In the genomic region with DNA sequence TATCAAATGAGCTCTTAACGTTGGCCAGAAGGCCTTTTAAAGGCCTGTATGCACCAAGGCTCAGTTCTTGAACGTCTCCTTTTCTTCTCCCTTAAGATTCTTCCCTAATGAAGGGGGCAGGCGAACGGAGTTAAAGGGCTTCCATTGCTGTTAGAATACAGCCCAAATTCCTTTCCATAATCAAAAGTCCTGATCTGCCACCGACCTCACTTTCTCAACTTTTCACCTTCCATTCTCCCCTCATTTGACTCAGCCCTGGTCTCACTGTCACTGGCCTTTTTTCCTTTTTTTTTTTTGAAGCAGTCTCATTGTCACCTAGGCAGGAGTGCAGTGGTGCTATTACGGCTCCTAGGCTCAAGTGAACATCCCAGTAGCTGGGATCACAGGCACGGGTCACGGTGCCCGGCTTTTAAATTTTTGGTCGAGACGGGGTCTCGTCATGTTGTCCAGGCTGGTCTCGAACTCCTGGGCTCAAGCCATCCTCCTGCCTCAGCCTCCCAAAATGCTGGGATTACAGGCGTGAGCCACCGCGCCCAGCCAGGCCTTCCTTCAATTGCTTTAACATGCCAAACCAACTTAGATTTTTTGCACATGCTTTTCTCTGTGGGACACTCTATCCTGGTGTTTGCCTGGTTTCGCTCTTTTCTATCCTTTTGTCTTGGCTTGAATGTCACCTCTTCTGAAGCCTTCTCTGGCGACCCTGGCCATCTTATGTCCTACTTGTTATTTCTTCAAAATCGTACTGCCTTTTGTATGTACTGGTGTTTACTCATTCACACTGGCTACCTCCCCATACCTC, we compare ENCODE assay signal across 1 cellular context.
TF ChIP-seq lines count a peak whose summit lies in the region.

No MANE protein-coding gene starts in this region.

TF ChIP-seq in HEK293, 187 proteins besides CTCF, POLR2A, EP300 and RAD21 (continued from another document):
- TF ChIP-seq, protein P1, sequence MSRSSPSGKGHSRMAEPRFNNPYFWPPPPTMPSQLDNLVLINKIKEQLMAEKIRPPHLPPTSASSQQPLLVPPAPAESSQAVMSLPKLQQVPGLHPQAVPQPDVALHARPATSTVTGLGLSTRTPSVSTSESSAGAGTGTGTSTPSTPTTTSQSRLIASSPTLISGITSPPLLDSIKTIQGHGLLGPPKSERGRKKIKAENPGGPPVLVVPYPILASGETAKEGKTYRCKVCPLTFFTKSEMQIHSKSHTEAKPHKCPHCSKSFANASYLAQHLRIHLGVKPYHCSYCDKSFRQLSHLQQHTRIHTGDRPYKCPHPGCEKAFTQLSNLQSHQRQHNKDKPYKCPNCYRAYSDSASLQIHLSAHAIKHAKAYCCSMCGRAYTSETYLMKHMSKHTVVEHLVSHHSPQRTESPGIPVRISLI (tag by site-specific recombination; IDR thresholded peaks at IDR 0.05): no peak
- TF ChIP-seq MZF1 (tag by site-specific recombination; IDR thresholded peaks at IDR 0.05; ENCODE audit: borderline replicate concordance) (no peak), ZNF391 (tag by site-specific recombination; IDR thresholded peaks at IDR 0.05; ENCODE audit: borderline replicate concordance, low read depth) (peak; percentile 14; the same call in 1 of the 2 replicates)
